8 cellular contexts compared by ENCODE assay signal in the genomic region with DNA sequence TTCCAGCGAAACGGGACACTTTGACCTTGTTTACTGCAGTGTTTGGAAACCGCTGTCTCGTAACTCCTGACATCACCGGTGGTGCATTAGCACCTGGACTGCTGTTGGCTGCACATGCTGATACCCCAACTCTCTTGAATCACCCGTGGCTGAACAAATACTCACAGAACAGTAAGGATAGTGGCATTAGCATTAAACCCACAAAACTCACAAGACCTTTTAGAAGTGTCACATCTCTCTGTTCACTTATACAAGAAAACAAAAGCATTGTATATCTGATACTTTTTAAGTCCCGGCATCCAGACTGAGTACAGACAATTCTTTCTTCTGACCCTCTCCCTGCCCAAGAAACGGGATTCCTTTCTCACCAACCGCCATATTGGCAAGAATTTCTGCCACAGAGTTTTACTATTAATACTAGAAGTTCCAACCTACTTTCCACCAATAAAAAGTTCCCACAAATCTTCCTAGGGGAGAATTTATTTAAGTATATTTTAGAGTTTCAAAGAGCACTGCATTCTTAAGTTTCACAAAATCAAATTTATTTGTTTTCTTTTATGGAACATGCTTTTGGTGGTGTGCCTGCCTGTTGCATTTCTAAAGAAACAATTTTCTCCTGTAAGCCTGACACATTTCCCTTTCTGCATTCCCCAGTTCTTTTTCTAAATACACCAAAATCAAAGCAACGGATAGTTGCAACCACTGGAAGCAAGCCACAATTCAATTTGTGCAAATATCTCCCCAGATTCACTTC.
DNase-seq lines count a peak whose midpoint lies in the region; ATAC-seq, FAIRE-seq and TF ChIP-seq lines count a peak whose summit lies in the region.

No MANE protein-coding gene starts in this region.

- intact Hi-C loops in gastrocnemius medialis (cut with DNase I; ENCODE audit: low total_unique reads) = loop anchor here (1.0 to 10.0 kb wide), 3 partner anchors 48 to 1718 kb away; a partner anchor contains a TSS

- TF ChIP-seq CTCF in fibroblast of pulmonary artery (IDR thresholded peaks at IDR 0.05; ENCODE audit: low read length, missing control alignments) (no peak), gastrocnemius medialis (IDR thresholded peaks at IDR 0.05 in 4 of 5, conservative IDR thresholded peaks at IDR 0.05 in 1 of 5) (peak in 1 of 5 experiments; percentile 24)

- peak overlapping the region; percentile 91 to 97 (median 94) for H3K27ac ChIP-seq in gastrocnemius medialis

- no peak overlapping the region for H3K4me3 ChIP-seq in fibroblast of pulmonary artery (replicated peaks; ENCODE audit: low read depth, low read length)
- peak overlapping the region; percentile 25 to 81 (median 68) for H3K4me3 ChIP-seq in gastrocnemius medialis

- no peaks in the 10 kb centered on the region for H3K9me3 Mint-ChIP-seq in T-cell

- peak overlapping the region; percentile 84 to 87 (median 84) for H3K4me3 Mint-ChIP-seq in T-cell

- DNase-seq in H54 (ENCODE audit: insufficient read length, low spot score) (no peak), T-cell (peak in 7 of 34 experiments; percentile 29 to 48 (median 42)), fibroblast of pulmonary artery (ENCODE audit: low read depth) (peak; percentile 56), gastrocnemius medialis (peak; percentile 91 to 92), urothelium cell line (ENCODE audit: low spot score) (no peak), hypothalamus (lab: John Stamatoyannopoulos, UW) (no peak)

- no peaks in the 10 kb centered on the region for H3K27me3 ChIP-seq in gastrocnemius medialis

- H3K36me3 ChIP-seq in gastrocnemius medialis = no peaks in the 10 kb centered on the region

- H3K36me3 Mint-ChIP-seq in T-cell = peaks cover 65% of the 10 kb centered on the region

- H3K9me3 ChIP-seq in gastrocnemius medialis = no peaks in the 10 kb centered on the region

- TF ChIP-seq POLR2A in H54 (IDR thresholded peaks at IDR 0.05; ENCODE audit: low read depth, low read length) = no peak
- TF ChIP-seq POLR2A in gastrocnemius medialis (IDR thresholded peaks at IDR 0.05) = peak; percentile 45 to 81

- H3K4me1 Mint-ChIP-seq in T-cell = peaks cover 91 to 97% (median 92%) of the 10 kb centered on the region in 3 donors

- FAIRE-seq in H54 (lab: Jason Lieb, UNC) (peak; percentile 70), urothelium cell line (lab: Jason Lieb, UNC) (no peak)

- in situ Hi-C loops in gastrocnemius medialis (cut with MboI; ENCODE audit: low sequenced_read_pairs in 4 of 4) = no loop called here

- peaks cover 35 to 74% of the 10 kb centered on the region in 2 donors for H3K4me1 ChIP-seq in gastrocnemius medialis

- no peaks in the 10 kb centered on the region for H3K27me3 Mint-ChIP-seq in T-cell

- ATAC-seq in T-cell (replicated peaks in 1 of 4) = no peak
- ATAC-seq in gastrocnemius medialis = peak; percentile 73 to 85
- no peak for ATAC-seq in GM21786 (IDR thresholded peaks at IDR 0.05; ENCODE audit: unreplicated experiment)
- no peak for ATAC-seq in HG03139 (IDR thresholded peaks at IDR 0.05; ENCODE audit: unreplicated experiment)

- POLR2A ChIA-PET in T-cell (lab: Charles Lee) = interaction anchor here (0.6 to 2.6 kb wide), 11 partner anchors 8 to 164 kb away, joined by 3 to 27 read pairs (median 4); no protein-coding TSS in a partner anchor

- H3K27ac Mint-ChIP-seq in T-cell = peak overlapping the region; percentile 96 to 97

- CTCF ChIA-PET in T-cell (lab: Charles Lee) = interaction anchor here in 1 of 2 donors (0.5 to 1.6 kb wide), 4 partner anchors 12 to 98 kb away, joined by 3 to 4 read pairs (median 4); no protein-coding TSS in a partner anchor

Comparison
In these comparisons a context has a peak if more than half of its experiments do, and no peak if none do; other contexts are left out.
1. DNase-seq: peak in fibroblast of pulmonary artery (single experiment) and gastrocnemius medialis (2 of 2); none in H54 (single experiment), urothelium cell line (single experiment) and hypothalamus (0 of 51).
2. ATAC-seq: peak in gastrocnemius medialis (2 of 2); none in T-cell (0 of 4), GM21786 (single experiment) and HG03139 (single experiment).